Comparison of ENCODE assay signal across 8 cellular contexts in the genomic region with DNA sequence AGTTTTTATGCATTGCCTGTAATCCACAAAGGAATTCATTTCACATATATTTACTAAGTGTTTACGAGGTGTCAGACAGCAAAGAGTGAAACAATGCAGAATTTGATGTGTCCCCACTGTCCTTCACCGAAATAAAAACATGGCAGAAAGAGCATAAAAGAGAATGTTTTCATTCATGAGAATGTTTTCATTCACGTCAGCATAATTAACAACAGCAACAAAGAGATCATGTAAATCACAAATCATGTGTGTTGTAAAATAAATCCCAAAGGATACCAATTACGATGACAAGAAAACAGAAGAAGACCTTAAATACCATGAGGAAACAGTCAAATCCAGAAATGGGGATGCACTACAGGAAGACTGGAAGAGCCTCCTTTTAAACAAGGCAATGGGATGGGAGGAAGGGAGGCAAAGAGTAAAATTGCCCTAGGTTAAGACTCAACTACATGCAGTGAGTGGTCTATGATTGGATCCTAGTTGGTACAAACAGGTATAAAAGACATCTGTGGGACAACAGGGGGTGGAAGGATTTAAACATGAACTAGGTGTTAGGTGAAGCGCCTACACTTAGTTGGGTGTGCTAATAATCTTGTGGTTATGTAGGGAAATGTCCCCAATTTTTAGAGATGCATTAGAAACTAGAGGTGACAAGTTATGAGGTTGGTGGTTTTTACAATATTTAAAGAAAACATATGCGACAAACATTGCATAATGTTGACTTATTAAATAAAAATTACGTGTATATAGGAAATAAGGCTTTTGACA. TPM values are rescaled to one million over a fixed set of nuclear protein-coding genes. Genes with fewer than 3 reads are reported as not detected.
DNase-seq lines count a peak whose midpoint lies in the region; ATAC-seq and TF ChIP-seq lines count a peak whose summit lies in the region.

No MANE protein-coding gene starts in this region.

- no peaks in the 10 kb centered on the region for H3K27me3 ChIP-seq in DOHH2 (ENCODE audit: control insufficient read depth, low read length)
- no peaks in the 10 kb centered on the region for H3K27me3 ChIP-seq in layer of hippocampus (ENCODE audit: control insufficient read depth, insufficient read depth, low read length)
- no peaks in the 10 kb centered on the region for H3K27me3 ChIP-seq in skeletal muscle satellite cell (ENCODE audit: control insufficient read depth, insufficient read depth, low read length)

- H4K20me1 ChIP-seq in DOHH2 (ENCODE audit: control insufficient read depth, insufficient read depth, low read depth, low read length): no peaks in the 10 kb centered on the region

- POLR2A ChIA-PET in T-cell (lab: Charles Lee): interaction anchor here in 1 of 2 donors (0.9 to 1.2 kb wide), 2 partner anchors 68 to 441 kb away, joined by 10 to 11 read pairs; partner anchors contain the start of gene ZSCAN26

- H3K9me3 ChIP-seq in DOHH2 (ENCODE audit: control insufficient read depth, insufficient read depth, low read length) (0 out of 2 replicates have a peak, but pooled peaks cover 3% of the 10 kb centered on the region), skeletal muscle satellite cell (replicated peaks; ENCODE audit: low read length) (no peaks in the 10 kb centered on the region)

- H3K4me2 ChIP-seq in DOHH2 (ENCODE audit: low read length): peak overlapping the region; percentile 97
- H3K4me2 ChIP-seq in skeletal muscle satellite cell (ENCODE audit: low read length): peak overlapping the region; percentile 93

- no peak for TF ChIP-seq CTCF in DOHH2 (IDR thresholded peaks at IDR 0.05; ENCODE audit: low read depth, low read length, poor library complexity, severe bottlenecking)
- TF ChIP-seq CTCF in CD14-positive monocyte (IDR thresholded peaks at IDR 0.05): no peak

- H3K27ac Mint-ChIP-seq in T-cell (peak overlapping the region; percentile 19 to 23), CD14-positive monocyte (peak overlapping the region in 2 of 7 donors; percentile 52 to 57)
- H3K27ac Mint-ChIP-seq in stimulated activated memory B cell treated with anti-CD40 and anti-IgM and Interleukin-4, amounts not matched to agents 10 μg/mL and 1 μg/mL and 100 μg/mL, for 72 hours: no peak overlapping the region

- H3K27ac ChIP-seq in DOHH2 (ENCODE audit: low read depth, low read length) (no peak overlapping the region), layer of hippocampus (ENCODE audit: low read depth, low read length) (peak overlapping the region; percentile 94)

- peaks cover 36% of the 10 kb centered on the region for H3K4me1 ChIP-seq in DOHH2 (ENCODE audit: control insufficient read depth, low read length)
- peaks cover 8% of the 10 kb centered on the region for H3K4me1 ChIP-seq in skeletal muscle satellite cell (ENCODE audit: control insufficient read depth, insufficient read depth, low read length)

- H3K9me3 Mint-ChIP-seq in T-cell (no peaks in the 10 kb centered on the region), CD14-positive monocyte (peaks cover 0 to 4% (median 1%) of the 10 kb centered on the region in 7 donors)
- peaks cover 6% of the 10 kb centered on the region for H3K9me3 Mint-ChIP-seq in stimulated activated memory B cell treated with anti-CD40 and anti-IgM and Interleukin-4, amounts not matched to agents 10 μg/mL and 1 μg/mL and 100 μg/mL, for 72 hours

- H3K36me3 ChIP-seq in DOHH2 (ENCODE audit: control insufficient read depth, low read length): no peaks in the 10 kb centered on the region
- no peaks in the 10 kb centered on the region for H3K36me3 ChIP-seq in skeletal muscle satellite cell (ENCODE audit: insufficient read depth, low read length)

- peaks cover 16% of the 10 kb centered on the region for H3F3A ChIP-seq in DOHH2 (ENCODE audit: control insufficient read depth, insufficient read depth)

- ATAC-seq in T-cell (replicated peaks in 1 of 4): no peak
- ATAC-seq in stimulated activated memory B cell treated with anti-CD40 and anti-IgM and Interleukin-4, amounts not matched to agents 10 μg/mL and 1 μg/mL and 100 μg/mL, for 72 hours: no peak
- ATAC-seq in HG03175 (IDR thresholded peaks at IDR 0.05; ENCODE audit: unreplicated experiment): no peak

- peaks cover 3 to 7% (median 6%) of the 10 kb centered on the region in 3 donors for H3K4me1 Mint-ChIP-seq in T-cell
- H3K4me1 Mint-ChIP-seq in stimulated activated memory B cell treated with anti-CD40 and anti-IgM and Interleukin-4, amounts not matched to agents 10 μg/mL and 1 μg/mL and 100 μg/mL, for 72 hours: peaks cover 19% of the 10 kb centered on the region
- H3K4me1 Mint-ChIP-seq in CD14-positive monocyte: peaks cover 5% of the 10 kb centered on the region

- H3K27me3 Mint-ChIP-seq in T-cell: no peaks in the 10 kb centered on the region
- H3K27me3 Mint-ChIP-seq in stimulated activated memory B cell treated with anti-CD40 and anti-IgM and Interleukin-4, amounts not matched to agents 10 μg/mL and 1 μg/mL and 100 μg/mL, for 72 hours: no peaks in the 10 kb centered on the region
- no peaks in the 10 kb centered on the region for H3K27me3 Mint-ChIP-seq in CD14-positive monocyte (ENCODE audit: low read depth in 3 of 3)

- no peaks in the 10 kb centered on the region for H3K79me2 ChIP-seq in DOHH2 (ENCODE audit: control insufficient read depth, low read length)

- H3K9me2 ChIP-seq in DOHH2 (replicated peaks; ENCODE audit: control insufficient read depth, low read length): no peaks in the 10 kb centered on the region

- peak overlapping the region in 1 of 3 donors; percentile 9 for H3K4me3 Mint-ChIP-seq in T-cell
- no peak overlapping the region for H3K4me3 Mint-ChIP-seq in stimulated activated memory B cell treated with anti-CD40 and anti-IgM and Interleukin-4, amounts not matched to agents 10 μg/mL and 1 μg/mL and 100 μg/mL, for 72 hours
- H3K4me3 Mint-ChIP-seq in CD14-positive monocyte: no peak overlapping the region

- DNase-seq in T-cell (no peak), foreskin melanocyte (no peak), CD14-positive monocyte (ENCODE audit: low spot score) (no peak)

- H3K36me3 Mint-ChIP-seq in T-cell (no peaks in the 10 kb centered on the region), CD14-positive monocyte (no peaks in the 10 kb centered on the region)
- H3K36me3 Mint-ChIP-seq in stimulated activated memory B cell treated with anti-CD40 and anti-IgM and Interleukin-4, amounts not matched to agents 10 μg/mL and 1 μg/mL and 100 μg/mL, for 72 hours: peaks cover under 1% of the 10 kb centered on the region

- intact Hi-C loops in CD14-positive monocyte (cut with micrococcal nuclease): loop anchor here (5.0 to 10.0 kb wide), 5 partner anchors 70 to 1200 kb away; partner anchors contain the start of genes NKAPL (in 1 of the 2), ZNF165 (in 1 of the 2) and ZSCAN26 (in 1 of the 2)

- H3K4me3 ChIP-seq in DOHH2 (ENCODE audit: low read length) (peak overlapping the region; percentile 87), skeletal muscle satellite cell (ENCODE audit: low read length) (peak overlapping the region; percentile 84)

- no peak overlapping the region for H3K9ac ChIP-seq in skeletal muscle satellite cell (ENCODE audit: low read depth, low read length)

- CTCF ChIA-PET in T-cell (lab: Charles Lee): interaction anchor here in 1 of 2 donors (1.5 to 1.8 kb wide), 2 partner anchors 21 to 210 kb away, joined by 5 to 8 read pairs; partner anchors contain the start of gene ZSCAN16

RNA-seq across cellular contexts. Expression of gene ZSCAN31, which starts 1.5 kb away (rescaled TPM):
- 1 to 10 TPM in 3 of 5 donors, under 1 TPM in 2; 0.79 to 1.5 (median 1.1) TPM for total RNA-seq in T-cell
- 0.87 and 1.3 TPM in 2 replicates for total RNA-seq in skeletal muscle satellite cell (2012; rRNA removed)
- polyA plus RNA-seq in CD14-positive monocyte: under 1 TPM in 1 of 2 donors, not detected in 1; 0.25 TPM

RNA-seq across cellular contexts. Expression of gene ZKSCAN3, which starts 15.3 kb away (rescaled TPM):
- 10 to 100 TPM in 3 of 5 donors, 1 to 10 TPM in 2; 4.0 to 11.9 (median 10.5) TPM for total RNA-seq in T-cell
- 3.7 and 3.8 TPM in 2 replicates for total RNA-seq in skeletal muscle satellite cell (2012; rRNA removed)
- 1 to 10 TPM in 1 of 2 donors, under 1 TPM in 1; 0.36 to 1.6 TPM for polyA plus RNA-seq in CD14-positive monocyte

RNA-seq across cellular contexts. Expression of gene PGBD1, which starts 53.1 kb away (rescaled TPM):
- 1 to 10 TPM; 1.1 to 2.0 (median 1.2) TPM for total RNA-seq in T-cell
- 4.4 and 5.6 TPM in 2 replicates for total RNA-seq in skeletal muscle satellite cell (2012; rRNA removed)
- under 1 TPM; 0.15 to 0.17 TPM for polyA plus RNA-seq in CD14-positive monocyte
